Comparison of ENCODE assay signal across 1 cellular context in the genomic region with DNA sequence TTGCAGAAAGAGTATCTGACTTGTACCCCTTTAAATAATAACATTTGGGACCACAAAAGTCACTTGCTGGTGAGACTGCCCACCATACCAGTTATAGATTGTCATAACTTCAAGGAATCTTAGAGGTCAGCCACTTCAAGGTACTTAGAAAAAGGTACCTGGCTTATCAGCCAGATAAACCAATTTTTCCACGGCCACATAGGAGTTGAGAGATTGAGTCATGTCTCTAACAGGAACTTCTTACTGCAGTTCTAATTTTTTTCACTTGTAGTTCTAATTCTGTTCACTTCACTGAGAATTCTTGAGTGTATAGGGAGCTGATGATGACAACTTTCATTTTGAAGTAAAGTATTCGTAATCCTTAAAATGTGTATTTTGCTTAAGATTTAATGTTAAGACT.
TF ChIP-seq lines count a peak whose summit lies in the region.

No MANE protein-coding gene starts in this region.

TF ChIP-seq in GM12878, 131 proteins besides CTCF, POLR2A, EP300 and RAD21:
- peak; percentile 44; the same call in 1 of the 2 replicates for TF ChIP-seq FOXM1 (IDR thresholded peaks at IDR 0.05; ENCODE audit: low read depth, low read length)
- 0 out of 2 replicates have a peak, but pooled peaks have one; percentile 13 for TF ChIP-seq EED (IDR thresholded peaks at IDR 0.05; ENCODE audit: low read depth)
- 0 out of 2 replicates have a peak, but pooled peaks have one; percentile 11 for TF ChIP-seq JUNB (IDR thresholded peaks at IDR 0.05)
- TF ChIP-seq, protein P1, sequence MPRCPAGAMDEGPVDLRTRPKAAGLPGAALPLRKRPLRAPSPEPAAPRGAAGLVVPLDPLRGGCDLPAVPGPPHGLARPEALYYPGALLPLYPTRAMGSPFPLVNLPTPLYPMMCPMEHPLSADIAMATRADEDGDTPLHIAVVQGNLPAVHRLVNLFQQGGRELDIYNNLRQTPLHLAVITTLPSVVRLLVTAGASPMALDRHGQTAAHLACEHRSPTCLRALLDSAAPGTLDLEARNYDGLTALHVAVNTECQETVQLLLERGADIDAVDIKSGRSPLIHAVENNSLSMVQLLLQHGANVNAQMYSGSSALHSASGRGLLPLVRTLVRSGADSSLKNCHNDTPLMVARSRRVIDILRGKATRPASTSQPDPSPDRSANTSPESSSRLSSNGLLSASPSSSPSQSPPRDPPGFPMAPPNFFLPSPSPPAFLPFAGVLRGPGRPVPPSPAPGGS (IDR thresholded peaks at IDR 0.05; ENCODE audit: borderline replicate concordance, insufficient read depth, low read depth, low read length, poor library complexity, severe bottlenecking): peak; percentile 25
- TF ChIP-seq CREB1 (IDR thresholded peaks at IDR 0.05; ENCODE audit: low read depth): 0 out of 2 replicates have a peak, but pooled peaks have one; percentile 10
- no peak for TF ChIP-seq YY1 (IDR thresholded peaks at IDR 0.05; ENCODE audit: low read depth, low read length)
- no peak for TF ChIP-seq HDGF (IDR thresholded peaks at IDR 0.05)
- TF ChIP-seq MTA3 (IDR thresholded peaks at IDR 0.05; ENCODE audit: borderline replicate concordance, low read length): 0 out of 2 replicates have a peak, but pooled peaks have one; percentile 11
- TF ChIP-seq, protein P2, sequence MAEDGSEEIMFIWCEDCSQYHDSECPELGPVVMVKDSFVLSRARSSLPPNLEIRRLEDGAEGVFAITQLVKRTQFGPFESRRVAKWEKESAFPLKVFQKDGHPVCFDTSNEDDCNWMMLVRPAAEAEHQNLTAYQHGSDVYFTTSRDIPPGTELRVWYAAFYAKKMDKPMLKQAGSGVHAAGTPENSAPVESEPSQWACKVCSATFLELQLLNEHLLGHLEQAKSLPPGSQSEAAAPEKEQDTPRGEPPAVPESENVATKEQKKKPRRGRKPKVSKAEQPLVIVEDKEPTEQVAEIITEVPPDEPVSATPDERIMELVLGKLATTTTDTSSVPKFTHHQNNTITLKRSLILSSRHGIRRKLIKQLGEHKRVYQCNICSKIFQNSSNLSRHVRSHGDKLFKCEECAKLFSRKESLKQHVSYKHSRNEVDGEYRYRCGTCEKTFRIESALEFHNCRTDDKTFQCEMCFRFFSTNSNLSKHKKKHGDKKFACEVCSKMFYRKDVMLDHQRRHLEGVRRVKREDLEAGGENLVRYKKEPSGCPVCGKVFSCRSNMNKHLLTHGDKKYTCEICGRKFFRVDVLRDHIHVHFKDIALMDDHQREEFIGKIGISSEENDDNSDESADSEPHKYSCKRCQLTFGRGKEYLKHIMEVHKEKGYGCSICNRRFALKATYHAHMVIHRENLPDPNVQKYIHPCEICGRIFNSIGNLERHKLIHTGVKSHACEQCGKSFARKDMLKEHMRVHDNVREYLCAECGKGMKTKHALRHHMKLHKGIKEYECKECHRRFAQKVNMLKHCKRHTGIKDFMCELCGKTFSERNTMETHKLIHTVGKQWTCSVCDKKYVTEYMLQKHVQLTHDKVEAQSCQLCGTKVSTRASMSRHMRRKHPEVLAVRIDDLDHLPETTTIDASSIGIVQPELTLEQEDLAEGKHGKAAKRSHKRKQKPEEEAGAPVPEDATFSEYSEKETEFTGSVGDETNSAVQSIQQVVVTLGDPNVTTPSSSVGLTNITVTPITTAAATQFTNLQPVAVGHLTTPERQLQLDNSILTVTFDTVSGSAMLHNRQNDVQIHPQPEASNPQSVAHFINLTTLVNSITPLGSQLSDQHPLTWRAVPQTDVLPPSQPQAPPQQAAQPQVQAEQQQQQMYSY (CRISPR knock-in tag; IDR thresholded peaks at IDR 0.05): no peak
- TF ChIP-seq CHD2 (IDR thresholded peaks at IDR 0.05; ENCODE audit: borderline replicate concordance, low read depth, low read length): no peak
- TF ChIP-seq RUNX3 (IDR thresholded peaks at IDR 0.05; ENCODE audit: low read length): peak; percentile 29; the same call in 1 of the 2 replicates
- TF ChIP-seq MEF2A (IDR thresholded peaks at IDR 0.05; ENCODE audit: insufficient read depth, low read depth, low read length): 0 out of 2 replicates have a peak, but pooled peaks have one; percentile 25
- peak; percentile 49; the same call in 1 of the 2 replicates for TF ChIP-seq CBFB (IDR thresholded peaks at IDR 0.05; ENCODE audit: low read depth)
- 0 out of 2 replicates have a peak, but pooled peaks have one; percentile 21 for TF ChIP-seq TCF7 (IDR thresholded peaks at IDR 0.05; ENCODE audit: borderline replicate concordance)
- 0 out of 2 replicates have a peak, but pooled peaks have one; percentile 31 for TF ChIP-seq PML (IDR thresholded peaks at IDR 0.05; ENCODE audit: low read length)
- TF ChIP-seq ATF7 (IDR thresholded peaks at IDR 0.05; ENCODE audit: low read depth): 0 out of 2 replicates have a peak, but pooled peaks have one; percentile 14
